In genomic region chr11:8593935-8594909, GRCh38 we compare ENCODE assay signal across 7 cellular contexts. TPM values are rescaled to one million over a fixed set of nuclear protein-coding genes. Genes with fewer than 3 reads are reported as not detected.
A peak's percentile ranks its signal among the peaks of the same experiment; 100 is the strongest.
DNase-seq lines count a peak whose midpoint lies in the region; ATAC-seq, FAIRE-seq and TF ChIP-seq lines count a peak whose summit lies in the region.

Gene STK33 (minus strand): TSS chr11:8594228. CDS start chr11:8474905, 119,323 bp downstream.

- no peaks in the 10 kb centered on the region for H4K20me1 ChIP-seq in SK-N-SH (ENCODE audit: insufficient read depth)

- peaks cover 13% of the 10 kb centered on the region for H3K4me1 Mint-ChIP-seq in mesothelial cell of epicardium

- H2AFZ ChIP-seq in SK-N-SH (ENCODE audit: low read depth) = peak within 1 kb of the TSS; percentile 99

- no peak for TF ChIP-seq EP300 in SK-N-SH (IDR thresholded peaks at IDR 0.05; ENCODE audit: borderline replicate concordance in 1 of 2, low read depth in 1 of 2, low read length in 1 of 2)

- H3K79me2 ChIP-seq in SK-N-SH (ENCODE audit: insufficient read depth) = no peaks in the 10 kb centered on the region

- POLR2A ChIA-PET in SK-N-SH (lab: Yijun Ruan, JAX) = interaction anchor here (0.5 to 1.0 kb wide), 3 partner anchors 11 to 1125 kb away, joined by 3 to 5 read pairs (median 4); partner anchors contain the start of genes RPL27A and TRIM66

- H3K27me3 ChIP-seq in SK-N-SH (ENCODE audit: insufficient read depth) (no peaks in the 10 kb centered on the region), stomach smooth muscle (ENCODE audit: control insufficient read depth in 1 of 2, insufficient read depth in 2 of 2, low read length in 2 of 2) (peaks cover 0 to 9% of the 10 kb centered on the region in 2 donors)
- peaks cover 7% of the 10 kb centered on the region for H3K27me3 ChIP-seq in effector memory CD4-positive, alpha-beta T cell (replicated peaks; ENCODE audit: control insufficient read depth, insufficient read depth, low read length, poor library complexity, severe bottlenecking)

- FAIRE-seq in GM12892 (lab: Jason Lieb, UNC) = peak; percentile 98

- H3K4me3 Mint-ChIP-seq in mesothelial cell of epicardium = peak within 1 kb of the TSS; percentile 77

- TF ChIP-seq CTCF in SK-N-SH (IDR thresholded peaks at IDR 0.05) (no peak), mesothelial cell of epicardium (IDR thresholded peaks at IDR 0.05; ENCODE audit: unreplicated experiment) (no peak)

- DNase-seq in GM12892 (ENCODE audit: insufficient read length) (peak; percentile 78), Kasumi-1 (lab: John Stamatoyannopoulos, UW) (peak; percentile 46 to 57), SK-N-SH (peak; percentile 85), mesothelial cell of epicardium (ENCODE audit: low spot score in 2 of 2, unreplicated experiment in 2 of 2) (peak in 1 of 2 experiments; percentile 49)
- DNase-seq in effector memory CD4-positive, alpha-beta T cell = no peak

- H3K4me2 ChIP-seq in SK-N-SH = peak within 1 kb of the TSS; percentile 93

- peak; percentile 67; the same call in 1 of the 2 replicates for TF ChIP-seq POLR2A in GM12892 (IDR thresholded peaks at IDR 0.05; ENCODE audit: low read depth, low read length)

- peak; percentile 97 for ATAC-seq in GM21825 (IDR thresholded peaks at IDR 0.05; ENCODE audit: unreplicated experiment)

- H3K27ac ChIP-seq in SK-N-SH (ENCODE audit: low read depth in 2 of 2, low read length in 1 of 2) (no peak within 1 kb of the TSS), stomach smooth muscle (ENCODE audit: low read length) (peak within 1 kb of the TSS; percentile 50)
- no peak within 1 kb of the TSS for H3K27ac ChIP-seq in effector memory CD4-positive, alpha-beta T cell (ENCODE audit: insufficient read depth, low read length, poor library complexity, severe bottlenecking)

- no peak within 1 kb of the TSS for H3K27ac Mint-ChIP-seq in mesothelial cell of epicardium

- TF ChIP-seq RAD21 in SK-N-SH (IDR thresholded peaks at IDR 0.05; ENCODE audit: low read length) = no peak

- 11% methylated on average over 20 of the region's 55 CpGs for WGBS in SK-N-SH (ENCODE audit: low lambda C conversion rate)

- H3K9me3 Mint-ChIP-seq in mesothelial cell of epicardium = no peaks in the 10 kb centered on the region

- H3K4me3 ChIP-seq in SK-N-SH (ENCODE audit: low read depth in 2 of 2, low read length in 1 of 2) = peak within 1 kb of the TSS; percentile 78 to 82
- H3K4me3 ChIP-seq in effector memory CD4-positive, alpha-beta T cell (ENCODE audit: insufficient read depth, low read depth, low read length, poor library complexity, severe bottlenecking) = peak within 1 kb of the TSS; percentile 18
- peak within 1 kb of the TSS; percentile 79 to 80 for H3K4me3 ChIP-seq in stomach smooth muscle (ENCODE audit: low read length in 2 of 2)

- CTCF ChIA-PET in SK-N-SH (lab: Yijun Ruan, JAX) = interaction anchor here (1.0 kb wide), 2 partner anchors 27 to 374 kb away, joined by 3 read pairs; no protein-coding TSS in a partner anchor

- H3K36me3 ChIP-seq in SK-N-SH (replicated peaks in 1 of 2; ENCODE audit: control insufficient read depth in 1 of 2, insufficient read depth in 2 of 2, low read length in 1 of 2) (peaks cover 0 to 3% of the 10 kb centered on the region in 2 experiments), stomach smooth muscle (ENCODE audit: control insufficient read depth in 2 of 2, insufficient read depth in 2 of 2, low read length in 2 of 2) (no peaks in the 10 kb centered on the region)
- no peaks in the 10 kb centered on the region for H3K36me3 ChIP-seq in effector memory CD4-positive, alpha-beta T cell (ENCODE audit: control insufficient read depth, insufficient read depth, low read length)

- H3F3A ChIP-seq in SK-N-SH (replicated peaks; ENCODE audit: insufficient read depth) = no peaks in the 10 kb centered on the region

- H3K9me2 ChIP-seq in SK-N-SH = no peaks in the 10 kb centered on the region

- H3K4me1 ChIP-seq in SK-N-SH (ENCODE audit: control insufficient read depth in 1 of 2, insufficient read depth in 2 of 2, low read depth in 1 of 2, low read length in 1 of 2) (peaks cover 0 to 5% of the 10 kb centered on the region in 2 experiments; a peak in 1 of 4 replicates), stomach smooth muscle (ENCODE audit: control insufficient read depth, insufficient read depth, low read length) (peaks cover 9% of the 10 kb centered on the region)
- no peaks in the 10 kb centered on the region for H3K4me1 ChIP-seq in effector memory CD4-positive, alpha-beta T cell (ENCODE audit: control insufficient read depth, insufficient read depth, low read length, poor library complexity, severe bottlenecking)

- H3K9me3 ChIP-seq in SK-N-SH (no peaks in the 10 kb centered on the region), stomach smooth muscle (ENCODE audit: control insufficient read depth in 2 of 2, low read length in 2 of 2) (no peaks in the 10 kb centered on the region)
- H3K9me3 ChIP-seq in effector memory CD4-positive, alpha-beta T cell (ENCODE audit: control insufficient read depth, low read length) = no peaks in the 10 kb centered on the region

- peak within 1 kb of the TSS; percentile 65; the same call in 1 of the 2 replicates for H3K9ac ChIP-seq in SK-N-SH
- H3K9ac ChIP-seq in stomach smooth muscle (ENCODE audit: low read length in 2 of 2) = peak within 1 kb of the TSS; percentile 69 to 73

- peaks cover 40% of the 10 kb centered on the region for H3K27me3 Mint-ChIP-seq in mesothelial cell of epicardium (ENCODE audit: low read depth)

- no peaks in the 10 kb centered on the region for H3K36me3 Mint-ChIP-seq in mesothelial cell of epicardium

TF ChIP-seq in SK-N-SH, 30 proteins besides CTCF, POLR2A, EP300 and RAD21 (continues in another document):
- TF ChIP-seq ZBTB33 (IDR thresholded peaks at IDR 0.05; ENCODE audit: borderline replicate concordance, low read depth) = 0 out of 2 replicates have a peak, but pooled peaks have one; percentile 15
- peak; percentile 59; the same call in 1 of the 2 replicates for TF ChIP-seq MXI1 (IDR thresholded peaks at IDR 0.05; ENCODE audit: low read depth, low read length)
- no peak for TF ChIP-seq PBX3 (IDR thresholded peaks at IDR 0.05)
- TF ChIP-seq GATA2 (CRISPR knock-in tag; IDR thresholded peaks at IDR 0.05) = no peak
- no peak for TF ChIP-seq FOSL2 (IDR thresholded peaks at IDR 0.05; ENCODE audit: borderline replicate concordance, low read depth)
- TF ChIP-seq USF1 (IDR thresholded peaks at IDR 0.05; ENCODE audit: borderline replicate concordance, low read depth) = peak; percentile 93
- no peak for TF ChIP-seq FOXJ3 (CRISPR knock-in tag; IDR thresholded peaks at IDR 0.05)
- TF ChIP-seq POLR2AphosphoS5 (IDR thresholded peaks at IDR 0.05; ENCODE audit: low read depth, low read length) = peak; percentile 37; the same call in 1 of the 2 replicates
- peak; percentile 60 for TF ChIP-seq USF2 (IDR thresholded peaks at IDR 0.05; ENCODE audit: borderline replicate concordance, low read depth, low read length)
- TF ChIP-seq RFX5 (IDR thresholded peaks at IDR 0.05; ENCODE audit: low read length) = peak; percentile 26; the same call in 1 of the 2 replicates
- no peak for TF ChIP-seq NFIC (IDR thresholded peaks at IDR 0.05; ENCODE audit: borderline replicate concordance)
- peak; percentile 36; the same call in 1 of the 2 replicates for TF ChIP-seq YY1 (IDR thresholded peaks at IDR 0.05; ENCODE audit: low read depth)
- peak; percentile 60; the same call in 1 of the 2 replicates for TF ChIP-seq TAF1 (IDR thresholded peaks at IDR 0.05; ENCODE audit: borderline replicate concordance, low read depth, low read length)
- TF ChIP-seq MEF2A (IDR thresholded peaks at IDR 0.05; ENCODE audit: borderline replicate concordance, low read depth) = no peak

RNA-seq across cellular contexts. Expression of gene STK33, which starts in this region (rescaled TPM):
- polyA plus RNA-seq in GM12892 (2012; ENCODE audit: missing spikeins) = 16.2 TPM
- 12.3 and 16.6 TPM in 2 replicates for polyA plus RNA-seq in SK-N-SH (2012; rRNA removed)
- 13.4 and 16.3 TPM in 2 replicates for polyA plus RNA-seq in SK-N-SH (2012; cell fraction: cytosol; rRNA removed)
- polyA plus RNA-seq in SK-N-SH (2012; cell fraction: nucleus; rRNA removed) = 21.3 and 32.6 TPM in 2 replicates
- total RNA-seq in mesothelial cell of epicardium = 9.8 to 12.2 TPM (median 11.6 TPM) in 3 replicates

Comparison
In these comparisons a context has a peak if more than half of its experiments do, and no peak if none do; other contexts are left out.
1. DNase-seq: peak in GM12892 (single experiment), Kasumi-1 (2 of 2) and SK-N-SH (single experiment); none in effector memory CD4-positive, alpha-beta T cell (0 of 3).
2. H3K4me3 ChIP-seq: peak in every context shown above with its lines; median percentile 80 in SK-N-SH; 80 in stomach smooth muscle; 18 in effector memory CD4-positive, alpha-beta T cell.